ENCODE assay signal across 19 cellular contexts in the genomic region with DNA sequence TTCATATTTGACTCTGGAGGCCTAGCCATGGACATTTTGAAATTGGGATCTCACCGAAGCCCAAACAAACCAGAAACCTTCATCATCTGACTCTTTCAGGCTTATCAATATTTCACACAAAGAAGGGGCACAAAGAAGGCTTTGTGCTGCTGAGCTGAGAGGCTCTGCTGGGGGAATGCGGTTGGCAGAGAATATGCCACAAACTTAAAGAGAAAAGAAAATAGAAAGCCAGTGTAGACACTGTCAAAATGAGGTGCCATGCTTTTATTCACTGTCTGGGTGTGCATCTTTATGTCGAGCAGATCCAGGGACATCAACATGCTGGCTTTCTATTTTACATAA.
DNase-seq lines count a peak whose midpoint lies in the region; ATAC-seq and TF ChIP-seq lines count a peak whose summit lies in the region.
"Had no signal": no experiment of that assay in that cellular context is flagged by ENCODE, and none has a peak within 500 bp of the region (broad histone marks: within the 10 kb centered on the region; RNA-seq: fewer than 3 reads in every experiment).

No MANE protein-coding gene starts in this region.

- no peaks in the 10 kb centered on the region for H3K9me3 Mint-ChIP-seq in progenitor cell of endocrine pancreas (ENCODE audit: low read depth)

- intact Hi-C loops in heart left ventricle (cut with DNase I) (no loop called here), left cardiac atrium (cut with DNase I) (loop anchor here in 1 of 2 donors (10.0 kb wide), 1 partner anchor 82 kb away; no protein-coding TSS in a partner anchor), adrenal gland (cut with DNase I) (no loop called here)

- H3K4me3 ChIP-seq in heart left ventricle (peak overlapping the region in 1 of 12 donors; percentile 9), right atrium auricular region (no peak overlapping the region), adrenal gland (no peak overlapping the region)
- H3K4me3 ChIP-seq: body of pancreas, K562, thyroid gland had no signal

- no peaks in the 10 kb centered on the region for H3K9me3 ChIP-seq in heart left ventricle
- no peaks in the 10 kb centered on the region for H3K9me3 ChIP-seq in right atrium auricular region
- no peaks in the 10 kb centered on the region for H3K9me3 ChIP-seq in adrenal gland (replicated peaks in 1 of 3)
- H3K9me3 ChIP-seq: body of pancreas, thyroid gland had no signal

- H3K36me3 ChIP-seq in heart left ventricle = no peaks in the 10 kb centered on the region
- H3K36me3 ChIP-seq in right atrium auricular region = no peaks in the 10 kb centered on the region
- no peaks in the 10 kb centered on the region for H3K36me3 ChIP-seq in adrenal gland (replicated peaks in 1 of 2)
- H3K36me3 ChIP-seq: thyroid gland had no signal

- TF ChIP-seq CTCF in heart left ventricle (IDR thresholded peaks at IDR 0.05) (no peak), right atrium auricular region (IDR thresholded peaks at IDR 0.05) (no peak), progenitor cell of endocrine pancreas (IDR thresholded peaks at IDR 0.05; ENCODE audit: unreplicated experiment) (no peak), adrenal gland (IDR thresholded peaks at IDR 0.05) (no peak)

- no peak for TF ChIP-seq POLR2A in heart left ventricle (IDR thresholded peaks at IDR 0.05)
- TF ChIP-seq POLR2A in adrenal gland (IDR thresholded peaks at IDR 0.05) = no peak

- peaks cover 23% of the 10 kb centered on the region for H3K4me1 Mint-ChIP-seq in progenitor cell of endocrine pancreas (ENCODE audit: low read depth)

- peak in 2 of 4 donors; percentile 25 to 26 for ATAC-seq in heart left ventricle
- ATAC-seq in left cardiac atrium = no peak
- no peak for ATAC-seq in HG03175 (IDR thresholded peaks at IDR 0.05; ENCODE audit: unreplicated experiment)
- ATAC-seq in GM21737 (IDR thresholded peaks at IDR 0.05; ENCODE audit: unreplicated experiment) = no peak
- ATAC-seq: body of pancreas, K562 had no signal

- 45 to 49% (median 46%) methylated on average over 3 of the region's 3 CpGs for WGBS in heart left ventricle, 4 donors
- WGBS in adrenal gland, 4 donors = 83 to 87% (median 85%) methylated on average over 3 of the region's 3 CpGs

- H3K27ac ChIP-seq in heart left ventricle = peak overlapping the region; percentile 61 to 92 (median 85)
- peak overlapping the region; percentile 79 to 89 for H3K27ac ChIP-seq in right atrium auricular region
- H3K27ac ChIP-seq in adrenal gland = no peak overlapping the region
- H3K27ac ChIP-seq: body of pancreas, C4-2B, HL-60, thyroid gland had no signal

- peaks cover 0 to 29% (median 16%) of the 10 kb centered on the region in 12 donors for H3K4me1 ChIP-seq in heart left ventricle
- peaks cover 0 to 20% of the 10 kb centered on the region in 2 donors for H3K4me1 ChIP-seq in right atrium auricular region
- H3K4me1 ChIP-seq in adrenal gland (replicated peaks in 1 of 2) = peaks cover 0 to 6% of the 10 kb centered on the region in 2 donors

- H3K27me3 ChIP-seq in heart left ventricle (no peaks in the 10 kb centered on the region), right atrium auricular region (no peaks in the 10 kb centered on the region), adrenal gland (no peaks in the 10 kb centered on the region)
- H3K27me3 ChIP-seq: body of pancreas, thyroid gland had no signal

- H3K4me3 Mint-ChIP-seq in progenitor cell of endocrine pancreas (ENCODE audit: low read depth) = peak overlapping the region; percentile 1

- DNase-seq in heart left ventricle (no peak), left cardiac atrium (no peak), right atrium auricular region (ENCODE audit: low spot score) (no peak), progenitor cell of endocrine pancreas (ENCODE audit: low spot score, unreplicated experiment) (no peak), adrenal gland (no peak), RPMI8226 (no peak)
- DNase-seq: activated CD4-positive, alpha-beta T cell treated with anti-CD3 and anti-CD28 coated beads, Interleukin-2, amount 50 U/mL, for 1 hour; activated naive CD4-positive, alpha-beta T cell; erythroblast; MV-4-11; NCI-H2029 treated with DMSO at 0.1 percent for 48 hours; NCI-H524 treated with DMSO at 0.1 percent for 48 hours; thyroid gland had no signal

- peak overlapping the region; percentile 92 for H3K27ac Mint-ChIP-seq in progenitor cell of endocrine pancreas

- no peaks in the 10 kb centered on the region for H3K27me3 Mint-ChIP-seq in progenitor cell of endocrine pancreas

- no peaks in the 10 kb centered on the region for H3K36me3 Mint-ChIP-seq in progenitor cell of endocrine pancreas (ENCODE audit: insufficient read depth)

Comparison
In these comparisons a context has a peak if more than half of its experiments do, and no peak if none do; other contexts are left out.
1. H3K27ac ChIP-seq: peak in heart left ventricle (12 of 12) and right atrium auricular region (2 of 2); none in adrenal gland (0 of 5).